17 cellular contexts compared by ENCODE assay signal in genomic region chr21:15224346-15225086, GRCh38.
DNase-seq lines count a peak whose midpoint lies in the region; ATAC-seq and TF ChIP-seq lines count a peak whose summit lies in the region.
"Had no signal": no experiment of that assay in that cellular context is flagged by ENCODE, and none has a peak within 500 bp of the region (broad histone marks: within the 10 kb centered on the region; RNA-seq: fewer than 3 reads in every experiment).

No MANE protein-coding gene starts in this region.

- TF ChIP-seq POLR2A in GM18505 (IDR thresholded peaks at IDR 0.05; ENCODE audit: borderline replicate concordance, extremely low read depth, insufficient read depth, insufficient read length), result no peak

- DNase-seq in CD1c-positive myeloid dendritic cell (ENCODE audit: extremely low spot score) (peak; percentile 69), LoVo (ENCODE audit: low spot score) (peak; percentile 65), epithelial cell of prostate (ENCODE audit: low read depth, low spot score) (peak; percentile 99), non-pigmented ciliary epithelial cell (ENCODE audit: low read depth) (peak; percentile 90), 8988T (no peak)
- DNase-seq in stimulated activated naive CD4-positive, alpha-beta T cell treated with Interleukin-2 at 50 U/mL for 16 hours (lab: John Stamatoyannopoulos, UW), result no peak
- DNase-seq: activated CD4-positive, alpha-beta memory T cell treated with anti-CD3 and anti-CD28 coated beads for 36 hours; COR-L47; cortex of kidney; KG1; lower lobe of right lung; stimulated activated CD4-positive, alpha-beta T cell treated with anti-CD3 and anti-CD28 coated beads, Interleukin-2, amount 100 ng/mL, for 24 hours had no signal

- peak overlapping the region; percentile 97 for H3K27ac ChIP-seq in epithelial cell of prostate
- H3K27ac ChIP-seq: lower lobe of right lung, parathyroid adenoma had no signal

- ATAC-seq in GM18505 (IDR thresholded peaks at IDR 0.05; ENCODE audit: unreplicated experiment), result no peak
- no peak for ATAC-seq in GM18873 (IDR thresholded peaks at IDR 0.05; ENCODE audit: low FRiP score, unreplicated experiment)
- ATAC-seq: activated naive CD4-positive, alpha-beta T cell treated with anti-CD3 and anti-CD28 coated beads, Interleukin-2, amount 50 U/mL, for 72 hours; stimulated activated memory B cell treated with anti-CD40 and anti-IgM and Interleukin-4, amounts not matched to agents 10 μg/mL and 1 μg/mL and 100 μg/mL, for 72 hours had no signal

Comparison
In these comparisons a context has a peak if more than half of its experiments do, and no peak if none do; other contexts are left out.
1. DNase-seq: peak in CD1c-positive myeloid dendritic cell (single experiment), LoVo (single experiment), epithelial cell of prostate (single experiment) and non-pigmented ciliary epithelial cell (single experiment); none in stimulated activated naive CD4-positive, alpha-beta T cell treated with Interleukin-2 at 50 U/mL for 16 hours (single experiment) and 8988T (single experiment).